Comparison of ENCODE assay signal across 14 cellular contexts in genomic region chr13:111486801-111487200, GRCh38.
"Had no signal": no experiment of that assay in that cellular context is flagged by ENCODE, and none has a peak within 500 bp of the region (broad histone marks: within the 10 kb centered on the region; RNA-seq: fewer than 3 reads in every experiment).

No MANE protein-coding gene starts in this region.

- H3K27ac Mint-ChIP-seq: naive thymus-derived CD4-positive, alpha-beta T cell; nephron progenitor cell had no signal

- H3K36me3 ChIP-seq: heart left ventricle, right atrium auricular region, suprapubic skin, tibial artery had no signal

- H3K27me3 ChIP-seq: right atrium auricular region, suprapubic skin had no signal

- DNase-seq: effector memory CD4-positive, alpha-beta T cell; heart left ventricle; hippocampal formation; mammary epithelial cell; naive thymus-derived CD4-positive, alpha-beta T cell; nephron progenitor cell; stimulated activated CD4-positive, alpha-beta T cell treated with anti-CD3 and anti-CD28 coated beads, Interleukin-2, amount 100 ng/mL, for 48 hours; stimulated activated naive CD4-positive, alpha-beta T cell treated with Interleukin-2 at 50 U/mL for 16 hours had no signal

- ATAC-seq: esophagus mucosa; heart left ventricle; left lobe of liver; naive thymus-derived CD4-positive, alpha-beta T cell had no signal

- H3K4me1 Mint-ChIP-seq: naive thymus-derived CD4-positive, alpha-beta T cell had no signal

- H3K4me2 ChIP-seq: smooth muscle cell had no signal

- H3K4me3 ChIP-seq: heart left ventricle, right atrium auricular region, smooth muscle cell, suprapubic skin, tibial artery had no signal

- H3K4me3 Mint-ChIP-seq: naive thymus-derived CD4-positive, alpha-beta T cell; nephron progenitor cell had no signal

- H3K27ac ChIP-seq: heart left ventricle, right atrium auricular region, suprapubic skin, tibial artery had no signal

- H3K4me1 ChIP-seq: heart left ventricle, right atrium auricular region, suprapubic skin, tibial artery had no signal
